In the genomic region with DNA sequence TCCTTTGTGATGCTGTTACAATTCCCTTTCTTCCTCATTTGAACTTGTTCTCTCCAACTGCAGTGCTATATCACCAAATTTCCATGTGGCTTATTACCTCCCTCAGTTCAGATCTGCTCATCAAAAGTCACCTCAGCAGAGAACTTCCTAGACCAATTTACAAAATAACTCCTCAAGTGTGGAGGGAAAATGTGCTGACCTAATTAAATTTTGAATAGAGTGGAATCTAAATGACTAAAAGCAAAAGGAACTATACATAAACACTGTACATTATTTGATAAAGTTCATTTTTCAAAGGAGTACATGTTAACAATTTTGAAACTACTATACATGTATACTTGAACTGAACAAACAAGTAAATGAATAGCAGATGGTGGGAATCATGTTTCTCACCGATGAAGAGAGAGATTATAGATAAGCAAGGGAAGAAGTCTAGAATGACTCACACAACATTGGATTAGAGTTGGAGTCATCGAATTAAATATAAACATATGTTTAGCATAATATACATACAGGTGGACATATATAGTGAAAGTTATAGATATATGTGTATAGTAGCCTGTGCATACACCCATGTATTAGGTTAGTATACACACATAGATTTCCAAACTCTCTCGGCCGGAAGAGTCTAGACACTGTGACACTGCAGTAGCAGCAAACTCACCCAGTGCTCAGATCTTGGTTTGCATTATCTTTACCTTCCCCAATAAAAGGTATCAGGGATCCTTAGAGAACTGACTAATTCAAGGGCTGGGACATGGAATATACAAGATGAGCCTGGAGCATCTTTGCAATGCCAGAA, we compare ENCODE assay signal across 22 cellular contexts.
DNase-seq lines count a peak whose midpoint lies in the region; ATAC-seq and TF ChIP-seq lines count a peak whose summit lies in the region.
"Had no signal": no experiment of that assay in that cellular context is flagged by ENCODE, and none has a peak within 500 bp of the region (broad histone marks: within the 10 kb centered on the region; RNA-seq: fewer than 3 reads in every experiment).

No MANE protein-coding gene starts in this region.

- intact Hi-C loops in vagina (cut with DNase I), result no loop called here

- H3K9ac ChIP-seq in fibroblast of lung (ENCODE audit: insufficient read depth, low read length), result no peak overlapping the region

- H3K4me2 ChIP-seq in fibroblast of lung (ENCODE audit: extremely low read depth, insufficient read depth, low read length), result no peak overlapping the region

- TF ChIP-seq CTCF in AG09309 (IDR thresholded peaks at IDR 0.05; ENCODE audit: control insufficient read depth, insufficient read depth, low read depth, low read length, missing control alignments) (no peak), fibroblast of lung (conservative IDR thresholded peaks at IDR 0.05 in 1 of 2, IDR thresholded peaks at IDR 0.05 in 1 of 2; ENCODE audit: low read depth in 1 of 2, low read length in 2 of 2) (no peak), vagina (IDR thresholded peaks at IDR 0.05) (no peak)

- H3K4me1 ChIP-seq in fibroblast of lung (ENCODE audit: control insufficient read depth, extremely low read depth, insufficient read depth, low read length), result peaks cover 3% of the 10 kb centered on the region
- H3K4me1 ChIP-seq in vagina, result no peaks in the 10 kb centered on the region
- H3K4me1 ChIP-seq: adrenal gland, lower lobe of right lung, sigmoid colon had no signal

- no peaks in the 10 kb centered on the region for H3K79me2 ChIP-seq in fibroblast of lung (ENCODE audit: control insufficient read depth, insufficient read depth, low read length)

- H2AFZ ChIP-seq in fibroblast of lung (ENCODE audit: low read length), result no peak overlapping the region

- no peaks in the 10 kb centered on the region for H4K20me1 ChIP-seq in fibroblast of lung (ENCODE audit: control insufficient read depth, extremely low read depth, insufficient read depth, low read length)

- TF ChIP-seq POLR2A in vagina (IDR thresholded peaks at IDR 0.05), result no peak

- H3K27ac ChIP-seq in fibroblast of lung (ENCODE audit: insufficient read depth, low read length) (no peak overlapping the region), vagina (no peak overlapping the region)
- H3K27ac ChIP-seq: adrenal gland, cardiac muscle cell, lower lobe of right lung, sigmoid colon had no signal

- no peaks in the 10 kb centered on the region for H3K27me3 ChIP-seq in fibroblast of lung (ENCODE audit: control insufficient read depth, insufficient read depth, low read length)
- no peaks in the 10 kb centered on the region for H3K27me3 ChIP-seq in vagina
- H3K27me3 ChIP-seq: adrenal gland, cardiac muscle cell, sigmoid colon had no signal

- H3K36me3 ChIP-seq in fibroblast of lung (ENCODE audit: control insufficient read depth, insufficient read depth, low read length) (no peaks in the 10 kb centered on the region), vagina (no peaks in the 10 kb centered on the region)
- H3K36me3 ChIP-seq: adrenal gland, cardiac muscle cell, lower lobe of right lung, sigmoid colon had no signal

- H3K4me3 ChIP-seq in AG09309 (ENCODE audit: control insufficient read depth, low read depth, low read length), result no peak overlapping the region
- H3K4me3 ChIP-seq in fibroblast of lung (replicated peaks in 1 of 4; ENCODE audit: control extremely low read depth in 1 of 4, insufficient read depth in 1 of 4, low read depth in 3 of 4, low read length in 4 of 4), result no peak overlapping the region
- no peak overlapping the region for H3K4me3 ChIP-seq in vagina
- H3K4me3 ChIP-seq: adrenal gland, cardiac muscle cell, lower lobe of right lung, mucosa of descending colon, sigmoid colon had no signal

- no peak for ATAC-seq in HG02759 (IDR thresholded peaks at IDR 0.05; ENCODE audit: unreplicated experiment)
- no peak for ATAC-seq in GM19467 (IDR thresholded peaks at IDR 0.05; ENCODE audit: unreplicated experiment)
- no peak for ATAC-seq in HG03354 (IDR thresholded peaks at IDR 0.05; ENCODE audit: poor library complexity, severe bottlenecking, unreplicated experiment)
- ATAC-seq: activated CD4-positive, CD25-positive, alpha-beta regulatory T cell treated with anti-CD3 and anti-CD28 coated beads, Interleukin-2, amount 50 U/mL, for 24 hours; activated CD8-positive, alpha-beta T cell treated with anti-CD3 and anti-CD28 coated beads, Interleukin-2, amount 10 ng/mL, durations not matched to agents 7 days and 5 days; lower lobe of right lung; mucosa of descending colon had no signal

- no peaks in the 10 kb centered on the region for H3K9me3 ChIP-seq in fibroblast of lung (ENCODE audit: control insufficient read depth, insufficient read depth, low read depth, low read length)
- H3K9me3 ChIP-seq in vagina, result no peaks in the 10 kb centered on the region
- H3K9me3 ChIP-seq: adrenal gland, lower lobe of right lung, mucosa of descending colon, sigmoid colon had no signal

- DNase-seq in AG09309 (ENCODE audit: low read depth), result peak; percentile 31
- DNase-seq in ELR (ENCODE audit: low read depth), result peak; percentile 35
- DNase-seq in RPMI7951 (ENCODE audit: low read depth), result peak; percentile 28
- peak; percentile 37 for DNase-seq in fibroblast of lung (ENCODE audit: low read depth in 2 of 2)
- DNase-seq in vagina (ENCODE audit: extremely low spot score in 2 of 2), result no peak
- DNase-seq: activated CD8-positive, alpha-beta T cell treated with anti-CD3 and anti-CD28 coated beads, Interleukin-2, amount 10 ng/mL, durations not matched to agents 7 days and 5 days; activated gamma-delta T cell; adrenal gland; CD4-positive, CD25-positive, alpha-beta regulatory T cell; dermis blood vessel endothelial cell; DMS153; lower lobe of right lung; mucosa of descending colon; NCI-H1092 treated with DMSO at 0.1 percent for 48 hours; NCI-H2029; sigmoid colon; SW 1271 had no signal

Comparison
In these comparisons a context has a peak if more than half of its experiments do, and no peak if none do; other contexts are left out.
1. DNase-seq: peak in AG09309 (single experiment), ELR (single experiment), RPMI7951 (single experiment) and fibroblast of lung (2 of 2); none in vagina (0 of 2).